Comparison of ENCODE assay signal across 2 cellular contexts in the genomic region with DNA sequence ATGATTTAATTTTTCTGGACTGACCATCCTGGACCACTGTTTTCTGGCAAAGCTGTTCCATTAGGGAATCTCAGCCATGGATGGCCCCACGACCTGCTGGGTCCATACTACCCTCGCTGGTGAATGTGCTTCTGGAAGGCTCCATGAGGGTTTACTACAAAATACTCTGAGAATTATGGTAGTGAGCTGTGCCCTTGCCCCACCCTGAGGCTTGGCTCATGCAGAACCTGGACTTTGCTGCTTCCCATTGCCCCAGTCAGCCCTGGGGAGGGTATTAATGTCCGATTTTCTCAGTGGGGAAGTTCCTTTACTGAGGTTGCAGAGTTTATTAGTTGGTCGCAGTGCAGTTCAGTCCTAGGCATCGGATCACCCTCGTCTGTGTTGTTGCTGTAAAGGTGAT.
TF ChIP-seq lines count a peak whose summit lies in the region.

No MANE protein-coding gene starts in this region.

TF ChIP-seq in SK-N-SH, 30 proteins besides CTCF, POLR2A, EP300 and RAD21 (continued from another document):
- TF ChIP-seq TAF1 (IDR thresholded peaks at IDR 0.05; ENCODE audit: borderline replicate concordance, low read depth, low read length) (no peak), SIN3A (IDR thresholded peaks at IDR 0.05; ENCODE audit: borderline replicate concordance, low read depth, low read length) (no peak), USF1 (IDR thresholded peaks at IDR 0.05; ENCODE audit: borderline replicate concordance, low read depth) (no peak), YY1 (IDR thresholded peaks at IDR 0.05; ENCODE audit: low read depth) (no peak), USF2 (IDR thresholded peaks at IDR 0.05; ENCODE audit: borderline replicate concordance, low read depth, low read length) (no peak), NFIC (IDR thresholded peaks at IDR 0.05; ENCODE audit: borderline replicate concordance) (no peak), FOXM1 (IDR thresholded peaks at IDR 0.05; ENCODE audit: low read depth) (no peak), RFX5 (IDR thresholded peaks at IDR 0.05; ENCODE audit: low read length) (no peak), EZH2phosphoT487 (IDR thresholded peaks at IDR 0.05; ENCODE audit: borderline replicate concordance, low read depth) (no peak), SMC3 (IDR thresholded peaks at IDR 0.05; ENCODE audit: low read depth, low read length) (no peak), GATA2 (CRISPR knock-in tag; IDR thresholded peaks at IDR 0.05) (no peak), CHD2 (IDR thresholded peaks at IDR 0.05; ENCODE audit: low read length, partially characterized antibody) (no peak), PBX3 (IDR thresholded peaks at IDR 0.05) (no peak), JUND (IDR thresholded peaks at IDR 0.05) (no peak), GABPA (IDR thresholded peaks at IDR 0.05; ENCODE audit: low read depth) (no peak), MXI1 (IDR thresholded peaks at IDR 0.05; ENCODE audit: low read depth, low read length) (no peak)
- TF ChIP-seq, protein P1, sequence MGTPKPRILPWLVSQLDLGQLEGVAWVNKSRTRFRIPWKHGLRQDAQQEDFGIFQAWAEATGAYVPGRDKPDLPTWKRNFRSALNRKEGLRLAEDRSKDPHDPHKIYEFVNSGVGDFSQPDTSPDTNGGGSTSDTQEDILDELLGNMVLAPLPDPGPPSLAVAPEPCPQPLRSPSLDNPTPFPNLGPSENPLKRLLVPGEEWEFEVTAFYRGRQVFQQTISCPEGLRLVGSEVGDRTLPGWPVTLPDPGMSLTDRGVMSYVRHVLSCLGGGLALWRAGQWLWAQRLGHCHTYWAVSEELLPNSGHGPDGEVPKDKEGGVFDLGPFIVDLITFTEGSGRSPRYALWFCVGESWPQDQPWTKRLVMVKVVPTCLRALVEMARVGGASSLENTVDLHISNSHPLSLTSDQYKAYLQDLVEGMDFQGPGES (IDR thresholded peaks at IDR 0.05; ENCODE audit: low read depth, low read length): no peak
- TF ChIP-seq, protein P2, sequence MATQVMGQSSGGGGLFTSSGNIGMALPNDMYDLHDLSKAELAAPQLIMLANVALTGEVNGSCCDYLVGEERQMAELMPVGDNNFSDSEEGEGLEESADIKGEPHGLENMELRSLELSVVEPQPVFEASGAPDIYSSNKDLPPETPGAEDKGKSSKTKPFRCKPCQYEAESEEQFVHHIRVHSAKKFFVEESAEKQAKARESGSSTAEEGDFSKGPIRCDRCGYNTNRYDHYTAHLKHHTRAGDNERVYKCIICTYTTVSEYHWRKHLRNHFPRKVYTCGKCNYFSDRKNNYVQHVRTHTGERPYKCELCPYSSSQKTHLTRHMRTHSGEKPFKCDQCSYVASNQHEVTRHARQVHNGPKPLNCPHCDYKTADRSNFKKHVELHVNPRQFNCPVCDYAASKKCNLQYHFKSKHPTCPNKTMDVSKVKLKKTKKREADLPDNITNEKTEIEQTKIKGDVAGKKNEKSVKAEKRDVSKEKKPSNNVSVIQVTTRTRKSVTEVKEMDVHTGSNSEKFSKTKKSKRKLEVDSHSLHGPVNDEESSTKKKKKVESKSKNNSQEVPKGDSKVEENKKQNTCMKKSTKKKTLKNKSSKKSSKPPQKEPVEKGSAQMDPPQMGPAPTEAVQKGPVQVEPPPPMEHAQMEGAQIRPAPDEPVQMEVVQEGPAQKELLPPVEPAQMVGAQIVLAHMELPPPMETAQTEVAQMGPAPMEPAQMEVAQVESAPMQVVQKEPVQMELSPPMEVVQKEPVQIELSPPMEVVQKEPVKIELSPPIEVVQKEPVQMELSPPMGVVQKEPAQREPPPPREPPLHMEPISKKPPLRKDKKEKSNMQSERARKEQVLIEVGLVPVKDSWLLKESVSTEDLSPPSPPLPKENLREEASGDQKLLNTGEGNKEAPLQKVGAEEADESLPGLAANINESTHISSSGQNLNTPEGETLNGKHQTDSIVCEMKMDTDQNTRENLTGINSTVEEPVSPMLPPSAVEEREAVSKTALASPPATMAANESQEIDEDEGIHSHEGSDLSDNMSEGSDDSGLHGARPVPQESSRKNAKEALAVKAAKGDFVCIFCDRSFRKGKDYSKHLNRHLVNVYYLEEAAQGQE (IDR thresholded peaks at IDR 0.05; ENCODE audit: low read depth, low read length): no peak
- TF ChIP-seq, protein P3, sequence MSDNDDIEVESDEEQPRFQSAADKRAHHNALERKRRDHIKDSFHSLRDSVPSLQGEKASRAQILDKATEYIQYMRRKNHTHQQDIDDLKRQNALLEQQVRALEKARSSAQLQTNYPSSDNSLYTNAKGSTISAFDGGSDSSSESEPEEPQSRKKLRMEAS (IDR thresholded peaks at IDR 0.05; ENCODE audit: low read depth): no peak

TF ChIP-seq in SK-N-SH treated with all-trans-retinoic acid at 6 μM for 48 hours, 23 proteins besides CTCF, POLR2A, EP300 and RAD21:
- TF ChIP-seq POU6F1 (CRISPR knock-in tag; IDR thresholded peaks at IDR 0.05; ENCODE audit: borderline replicate concordance, low read depth) (no peak), TSHZ2 (CRISPR knock-in tag; IDR thresholded peaks at IDR 0.05) (no peak), ZNF70 (CRISPR knock-in tag; IDR thresholded peaks at IDR 0.05) (no peak), ZNF8 (CRISPR knock-in tag; IDR thresholded peaks at IDR 0.05) (no peak)
- TF ChIP-seq, protein P4, sequence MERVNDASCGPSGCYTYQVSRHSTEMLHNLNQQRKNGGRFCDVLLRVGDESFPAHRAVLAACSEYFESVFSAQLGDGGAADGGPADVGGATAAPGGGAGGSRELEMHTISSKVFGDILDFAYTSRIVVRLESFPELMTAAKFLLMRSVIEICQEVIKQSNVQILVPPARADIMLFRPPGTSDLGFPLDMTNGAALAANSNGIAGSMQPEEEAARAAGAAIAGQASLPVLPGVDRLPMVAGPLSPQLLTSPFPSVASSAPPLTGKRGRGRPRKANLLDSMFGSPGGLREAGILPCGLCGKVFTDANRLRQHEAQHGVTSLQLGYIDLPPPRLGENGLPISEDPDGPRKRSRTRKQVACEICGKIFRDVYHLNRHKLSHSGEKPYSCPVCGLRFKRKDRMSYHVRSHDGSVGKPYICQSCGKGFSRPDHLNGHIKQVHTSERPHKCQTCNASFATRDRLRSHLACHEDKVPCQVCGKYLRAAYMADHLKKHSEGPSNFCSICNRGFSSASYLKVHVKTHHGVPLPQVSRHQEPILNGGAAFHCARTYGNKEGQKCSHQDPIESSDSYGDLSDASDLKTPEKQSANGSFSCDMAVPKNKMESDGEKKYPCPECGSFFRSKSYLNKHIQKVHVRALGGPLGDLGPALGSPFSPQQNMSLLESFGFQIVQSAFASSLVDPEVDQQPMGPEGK (CRISPR knock-in tag; IDR thresholded peaks at IDR 0.05; ENCODE audit: borderline replicate concordance): no peak
TF ChIP-seq in SK-N-SH treated with all-trans-retinoic acid at 6 μM for 48 hours: peak in this region for 0.
